ENCODE assay signal across 1 cellular context in the genomic region with DNA sequence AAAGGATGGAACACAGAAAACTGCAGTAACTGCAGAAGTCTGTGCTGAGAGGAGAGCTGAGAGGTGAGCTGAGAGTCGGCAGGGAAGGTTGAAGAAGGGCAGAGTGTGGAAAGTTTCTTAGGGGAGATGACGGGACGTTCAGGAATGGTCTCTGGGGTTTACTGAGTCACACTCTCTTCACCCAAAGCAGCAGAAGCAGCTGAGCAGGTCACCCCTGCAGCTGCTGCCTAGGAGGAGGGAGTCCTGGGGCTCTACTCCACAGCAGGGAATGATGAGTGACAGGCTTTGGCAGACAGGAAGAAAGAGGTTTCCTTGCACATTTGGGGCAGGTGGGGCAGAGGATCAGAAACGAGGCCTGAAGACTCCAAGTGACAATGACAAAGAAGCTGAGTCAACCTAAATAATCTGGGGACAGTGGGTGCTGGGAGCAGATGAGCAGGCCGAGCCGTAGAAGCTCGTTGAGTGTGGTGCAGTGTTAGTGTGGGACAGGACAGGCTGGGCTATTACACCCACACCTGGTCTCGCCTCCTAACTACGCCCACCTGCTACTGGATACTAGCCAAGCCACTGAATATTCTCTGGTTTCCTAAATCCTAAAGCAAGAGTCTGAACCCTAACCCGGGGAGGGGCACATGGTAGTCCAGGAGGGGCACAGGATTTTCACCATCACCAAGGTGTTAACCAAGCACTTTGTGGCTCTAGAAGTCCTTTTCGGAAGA.
TF ChIP-seq lines count a peak whose summit lies in the region.

No MANE protein-coding gene starts in this region.

TF ChIP-seq in GM23338, 12 proteins besides CTCF, POLR2A, EP300 and RAD21 (continued from another document):
- TF ChIP-seq, protein P1, sequence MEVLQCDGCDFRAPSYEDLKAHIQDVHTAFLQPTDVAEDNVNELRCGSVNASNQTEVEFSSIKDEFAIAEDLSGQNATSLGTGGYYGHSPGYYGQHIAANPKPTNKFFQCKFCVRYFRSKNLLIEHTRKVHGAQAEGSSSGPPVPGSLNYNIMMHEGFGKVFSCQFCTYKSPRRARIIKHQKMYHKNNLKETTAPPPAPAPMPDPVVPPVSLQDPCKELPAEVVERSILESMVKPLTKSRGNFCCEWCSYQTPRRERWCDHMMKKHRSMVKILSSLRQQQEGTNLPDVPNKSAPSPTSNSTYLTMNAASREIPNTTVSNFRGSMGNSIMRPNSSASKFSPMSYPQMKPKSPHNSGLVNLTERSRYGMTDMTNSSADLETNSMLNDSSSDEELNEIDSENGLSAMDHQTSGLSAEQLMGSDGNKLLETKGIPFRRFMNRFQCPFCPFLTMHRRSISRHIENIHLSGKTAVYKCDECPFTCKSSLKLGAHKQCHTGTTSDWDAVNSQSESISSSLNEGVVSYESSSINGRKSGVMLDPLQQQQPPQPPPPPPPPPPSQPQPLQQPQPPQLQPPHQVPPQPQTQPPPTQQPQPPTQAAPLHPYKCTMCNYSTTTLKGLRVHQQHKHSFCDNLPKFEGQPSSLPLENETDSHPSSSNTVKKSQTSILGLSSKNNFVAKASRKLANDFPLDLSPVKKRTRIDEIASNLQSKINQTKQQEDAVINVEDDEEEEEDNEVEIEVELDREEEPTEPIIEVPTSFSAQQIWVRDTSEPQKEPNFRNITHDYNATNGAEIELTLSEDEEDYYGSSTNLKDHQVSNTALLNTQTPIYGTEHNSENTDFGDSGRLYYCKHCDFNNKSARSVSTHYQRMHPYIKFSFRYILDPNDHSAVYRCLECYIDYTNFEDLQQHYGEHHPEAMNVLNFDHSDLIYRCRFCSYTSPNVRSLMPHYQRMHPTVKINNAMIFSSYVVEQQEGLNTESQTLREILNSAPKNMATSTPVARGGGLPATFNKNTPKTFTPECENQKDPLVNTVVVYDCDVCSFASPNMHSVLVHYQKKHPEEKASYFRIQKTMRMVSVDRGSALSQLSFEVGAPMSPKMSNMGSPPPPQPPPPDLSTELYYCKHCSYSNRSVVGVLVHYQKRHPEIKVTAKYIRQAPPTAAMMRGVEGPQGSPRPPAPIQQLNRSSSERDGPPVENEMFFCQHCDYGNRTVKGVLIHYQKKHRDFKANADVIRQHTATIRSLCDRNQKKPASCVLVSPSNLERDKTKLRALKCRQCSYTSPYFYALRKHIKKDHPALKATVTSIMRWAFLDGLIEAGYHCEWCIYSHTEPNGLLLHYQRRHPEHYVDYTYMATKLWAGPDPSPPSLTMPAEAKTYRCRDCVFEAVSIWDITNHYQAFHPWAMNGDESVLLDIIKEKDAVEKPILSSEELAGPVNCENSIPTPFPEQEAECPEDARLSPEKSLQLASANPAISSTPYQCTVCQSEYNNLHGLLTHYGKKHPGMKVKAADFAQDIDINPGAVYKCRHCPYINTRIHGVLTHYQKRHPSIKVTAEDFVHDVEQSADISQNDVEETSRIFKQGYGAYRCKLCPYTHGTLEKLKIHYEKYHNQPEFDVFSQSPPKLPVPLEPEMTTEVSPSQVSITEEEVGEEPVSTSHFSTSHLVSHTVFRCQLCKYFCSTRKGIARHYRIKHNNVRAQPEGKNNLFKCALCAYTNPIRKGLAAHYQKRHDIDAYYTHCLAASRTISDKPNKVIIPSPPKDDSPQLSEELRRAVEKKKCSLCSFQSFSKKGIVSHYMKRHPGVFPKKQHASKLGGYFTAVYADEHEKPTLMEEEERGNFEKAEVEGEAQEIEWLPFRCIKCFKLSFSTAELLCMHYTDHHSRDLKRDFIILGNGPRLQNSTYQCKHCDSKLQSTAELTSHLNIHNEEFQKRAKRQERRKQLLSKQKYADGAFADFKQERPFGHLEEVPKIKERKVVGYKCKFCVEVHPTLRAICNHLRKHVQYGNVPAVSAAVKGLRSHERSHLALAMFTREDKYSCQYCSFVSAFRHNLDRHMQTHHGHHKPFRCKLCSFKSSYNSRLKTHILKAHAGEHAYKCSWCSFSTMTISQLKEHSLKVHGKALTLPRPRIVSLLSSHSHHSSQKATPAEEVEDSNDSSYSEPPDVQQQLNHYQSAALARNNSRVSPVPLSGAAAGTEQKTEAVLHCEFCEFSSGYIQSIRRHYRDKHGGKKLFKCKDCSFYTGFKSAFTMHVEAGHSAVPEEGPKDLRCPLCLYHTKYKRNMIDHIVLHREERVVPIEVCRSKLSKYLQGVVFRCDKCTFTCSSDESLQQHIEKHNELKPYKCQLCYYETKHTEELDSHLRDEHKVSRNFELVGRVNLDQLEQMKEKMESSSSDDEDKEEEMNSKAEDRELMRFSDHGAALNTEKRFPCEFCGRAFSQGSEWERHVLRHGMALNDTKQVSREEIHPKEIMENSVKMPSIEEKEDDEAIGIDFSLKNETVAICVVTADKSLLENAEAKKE (CRISPR knock-in tag; IDR thresholded peaks at IDR 0.05) = no peak
- TF ChIP-seq CREB1 (CRISPR knock-in tag; IDR thresholded peaks at IDR 0.05; ENCODE audit: low read depth) = no peak
- no peak for TF ChIP-seq JUNB (IDR thresholded peaks at IDR 0.05; ENCODE audit: unreplicated experiment)
- no peak for TF ChIP-seq NANOG (IDR thresholded peaks at IDR 0.05; ENCODE audit: borderline replicate concordance)
- TF ChIP-seq ZNF114 (CRISPR knock-in tag; IDR thresholded peaks at IDR 0.05) = no peak
- TF ChIP-seq, protein P2, sequence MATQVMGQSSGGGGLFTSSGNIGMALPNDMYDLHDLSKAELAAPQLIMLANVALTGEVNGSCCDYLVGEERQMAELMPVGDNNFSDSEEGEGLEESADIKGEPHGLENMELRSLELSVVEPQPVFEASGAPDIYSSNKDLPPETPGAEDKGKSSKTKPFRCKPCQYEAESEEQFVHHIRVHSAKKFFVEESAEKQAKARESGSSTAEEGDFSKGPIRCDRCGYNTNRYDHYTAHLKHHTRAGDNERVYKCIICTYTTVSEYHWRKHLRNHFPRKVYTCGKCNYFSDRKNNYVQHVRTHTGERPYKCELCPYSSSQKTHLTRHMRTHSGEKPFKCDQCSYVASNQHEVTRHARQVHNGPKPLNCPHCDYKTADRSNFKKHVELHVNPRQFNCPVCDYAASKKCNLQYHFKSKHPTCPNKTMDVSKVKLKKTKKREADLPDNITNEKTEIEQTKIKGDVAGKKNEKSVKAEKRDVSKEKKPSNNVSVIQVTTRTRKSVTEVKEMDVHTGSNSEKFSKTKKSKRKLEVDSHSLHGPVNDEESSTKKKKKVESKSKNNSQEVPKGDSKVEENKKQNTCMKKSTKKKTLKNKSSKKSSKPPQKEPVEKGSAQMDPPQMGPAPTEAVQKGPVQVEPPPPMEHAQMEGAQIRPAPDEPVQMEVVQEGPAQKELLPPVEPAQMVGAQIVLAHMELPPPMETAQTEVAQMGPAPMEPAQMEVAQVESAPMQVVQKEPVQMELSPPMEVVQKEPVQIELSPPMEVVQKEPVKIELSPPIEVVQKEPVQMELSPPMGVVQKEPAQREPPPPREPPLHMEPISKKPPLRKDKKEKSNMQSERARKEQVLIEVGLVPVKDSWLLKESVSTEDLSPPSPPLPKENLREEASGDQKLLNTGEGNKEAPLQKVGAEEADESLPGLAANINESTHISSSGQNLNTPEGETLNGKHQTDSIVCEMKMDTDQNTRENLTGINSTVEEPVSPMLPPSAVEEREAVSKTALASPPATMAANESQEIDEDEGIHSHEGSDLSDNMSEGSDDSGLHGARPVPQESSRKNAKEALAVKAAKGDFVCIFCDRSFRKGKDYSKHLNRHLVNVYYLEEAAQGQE (IDR thresholded peaks at IDR 0.05; ENCODE audit: unreplicated experiment) = no peak
- TF ChIP-seq POLR2AphosphoS5 (IDR thresholded peaks at IDR 0.05; ENCODE audit: low read depth) = no peak
- TF ChIP-seq STAT1 (IDR thresholded peaks at IDR 0.05; ENCODE audit: unreplicated experiment) = no peak
- TF ChIP-seq, protein P3, sequence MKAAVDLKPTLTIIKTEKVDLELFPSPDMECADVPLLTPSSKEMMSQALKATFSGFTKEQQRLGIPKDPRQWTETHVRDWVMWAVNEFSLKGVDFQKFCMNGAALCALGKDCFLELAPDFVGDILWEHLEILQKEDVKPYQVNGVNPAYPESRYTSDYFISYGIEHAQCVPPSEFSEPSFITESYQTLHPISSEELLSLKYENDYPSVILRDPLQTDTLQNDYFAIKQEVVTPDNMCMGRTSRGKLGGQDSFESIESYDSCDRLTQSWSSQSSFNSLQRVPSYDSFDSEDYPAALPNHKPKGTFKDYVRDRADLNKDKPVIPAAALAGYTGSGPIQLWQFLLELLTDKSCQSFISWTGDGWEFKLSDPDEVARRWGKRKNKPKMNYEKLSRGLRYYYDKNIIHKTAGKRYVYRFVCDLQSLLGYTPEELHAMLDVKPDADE (IDR thresholded peaks at IDR 0.05) = no peak
- no peak for TF ChIP-seq EZH2phosphoT487 (IDR thresholded peaks at IDR 0.05; ENCODE audit: unreplicated experiment)
- TF ChIP-seq ZNF331 (CRISPR knock-in tag; IDR thresholded peaks at IDR 0.05; ENCODE audit: low read depth) = no peak
